9 cellular contexts compared by ENCODE assay signal in the genomic region with DNA sequence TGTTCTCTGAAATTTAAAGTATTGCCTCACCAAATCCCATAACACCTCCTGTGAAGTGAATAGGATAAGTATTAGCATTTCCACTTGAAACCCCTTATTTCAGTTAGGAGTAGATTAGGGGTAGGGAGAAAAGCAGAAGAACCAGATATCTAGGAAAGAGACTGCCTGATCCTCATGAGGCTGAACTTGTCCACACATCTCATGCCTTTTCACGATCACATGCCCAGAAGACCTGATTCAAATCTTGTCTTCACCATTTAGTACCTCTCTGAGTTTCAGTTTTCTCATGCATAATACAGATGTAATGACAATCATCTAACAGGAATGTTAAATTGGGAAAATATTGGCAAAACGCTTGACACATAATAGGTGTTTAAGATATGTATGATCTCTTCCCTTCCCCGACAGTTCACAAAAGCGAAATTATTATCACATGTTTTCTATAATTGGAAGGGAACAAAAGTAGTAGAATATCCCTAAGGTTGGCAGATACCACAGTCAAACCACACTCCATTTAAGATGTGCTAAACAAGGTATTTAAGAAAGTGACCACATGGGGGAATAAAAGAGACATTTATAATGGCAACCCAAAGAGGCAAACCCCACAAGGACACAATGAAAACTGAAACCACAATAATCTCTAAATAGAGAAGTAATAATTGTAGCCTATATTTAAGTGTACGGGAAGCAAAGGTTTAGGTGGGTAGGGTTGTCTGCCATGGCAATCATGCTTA. TPM values are rescaled to one million over a fixed set of nuclear protein-coding genes. Genes with fewer than 3 reads are reported as not detected.
DNase-seq lines count a peak whose midpoint lies in the region; ATAC-seq, FAIRE-seq and TF ChIP-seq lines count a peak whose summit lies in the region.
"Had no signal": no experiment of that assay in that cellular context is flagged by ENCODE, and none has a peak within 500 bp of the region (broad histone marks: within the 10 kb centered on the region; RNA-seq: fewer than 3 reads in every experiment).

No MANE protein-coding gene starts in this region.

- FAIRE-seq in GM12891 (lab: Jason Lieb, UNC): peak; percentile 83
- FAIRE-seq: endothelial cell of umbilical vein had no signal

- 82 to 91% methylated on average over 5 of the region's 5 CpGs for WGBS in aorta, 2 donors

- peak overlapping the region; percentile 13 for H3K4me3 Mint-ChIP-seq in activated CD8-positive, alpha-beta T cell treated with anti-CD3 and anti-CD28 coated beads, Interleukin-2, amount 10 ng/mL, durations not matched to agents 7 days and 5 days

- POLR2A ChIA-PET in activated CD8-positive, alpha-beta T cell treated with anti-CD3 and anti-CD28 coated beads, Interleukin-2, amount 10 ng/mL, durations not matched to agents 7 days and 5 days (lab: Charles Lee): interaction anchor here (1.7 to 6.9 kb wide), 2 partner anchors 17 to 23 kb away, joined by 6 to 46 read pairs; a partner anchor contains a TSS

- ATAC-seq in GM21447 (IDR thresholded peaks at IDR 0.05; ENCODE audit: unreplicated experiment) (peak; percentile 63), aorta (ENCODE audit: low FRiP score) (no peak)
- ATAC-seq in activated CD8-positive, alpha-beta T cell treated with anti-CD3 and anti-CD28 coated beads, Interleukin-2, amount 10 ng/mL, durations not matched to agents 7 days and 5 days: no peak

- H3K27me3 Mint-ChIP-seq in activated CD8-positive, alpha-beta T cell treated with anti-CD3 and anti-CD28 coated beads, Interleukin-2, amount 10 ng/mL, durations not matched to agents 7 days and 5 days (ENCODE audit: low read depth): no peaks in the 10 kb centered on the region

- no peaks in the 10 kb centered on the region for H3K27me3 ChIP-seq in aorta (ENCODE audit: control insufficient read depth in 1 of 2, insufficient read depth in 2 of 2, low read length in 1 of 2)

- CTCF ChIA-PET in activated CD8-positive, alpha-beta T cell treated with anti-CD3 and anti-CD28 coated beads, Interleukin-2, amount 10 ng/mL, durations not matched to agents 7 days and 5 days (lab: Charles Lee): interaction anchor here (1.0 kb wide), 1 partner anchor 138 kb away, joined by 4 read pairs; no protein-coding TSS in a partner anchor

- H3K4me3 ChIP-seq in aorta (ENCODE audit: low read length in 2 of 2): no peak overlapping the region

- DNase-seq in GM12891 (ENCODE audit: insufficient read length, low spot score) (no peak), HT1080 (ENCODE audit: low read depth) (peak; percentile 40), NCI-H526 treated with DMSO at 0.1 percent for 48 hours (lab: John Stamatoyannopoulos, UW) (no peak), aorta (no peak), NCI-H1105 (lab: John Stamatoyannopoulos, UW) (no peak), COLO829 (ENCODE audit: low spot score) (no peak)
- peak; percentile 18 for DNase-seq in activated CD8-positive, alpha-beta T cell treated with anti-CD3 and anti-CD28 coated beads, Interleukin-2, amount 10 ng/mL, durations not matched to agents 7 days and 5 days

- H3K36me3 ChIP-seq in aorta (ENCODE audit: control insufficient read depth in 1 of 2, insufficient read depth in 2 of 2, low read length in 1 of 2): no peaks in the 10 kb centered on the region

- H3K9me3 Mint-ChIP-seq in activated CD8-positive, alpha-beta T cell treated with anti-CD3 and anti-CD28 coated beads, Interleukin-2, amount 10 ng/mL, durations not matched to agents 7 days and 5 days (ENCODE audit: insufficient read depth): no peaks in the 10 kb centered on the region

- no peak overlapping the region for H3K27ac ChIP-seq in aorta (ENCODE audit: low read depth in 1 of 2, low read length in 2 of 2)

- H3K4me1 Mint-ChIP-seq in activated CD8-positive, alpha-beta T cell treated with anti-CD3 and anti-CD28 coated beads, Interleukin-2, amount 10 ng/mL, durations not matched to agents 7 days and 5 days (ENCODE audit: low read depth): peaks cover 73% of the 10 kb centered on the region

- intact Hi-C loops in aorta (cut with DNase I): no loop called here

- no peak for TF ChIP-seq POLR2A in GM12891 (IDR thresholded peaks at IDR 0.05; ENCODE audit: low read depth, low read length)

- H3K36me3 Mint-ChIP-seq in activated CD8-positive, alpha-beta T cell treated with anti-CD3 and anti-CD28 coated beads, Interleukin-2, amount 10 ng/mL, durations not matched to agents 7 days and 5 days (ENCODE audit: low read depth): peaks cover 16% of the 10 kb centered on the region

- H3K4me1 ChIP-seq in aorta (ENCODE audit: control insufficient read depth in 1 of 2, insufficient read depth in 2 of 2, low read length in 2 of 2): no peaks in the 10 kb centered on the region

- no peaks in the 10 kb centered on the region for H3K9me3 ChIP-seq in aorta (ENCODE audit: control insufficient read depth, low read length)

- H3K27ac Mint-ChIP-seq in activated CD8-positive, alpha-beta T cell treated with anti-CD3 and anti-CD28 coated beads, Interleukin-2, amount 10 ng/mL, durations not matched to agents 7 days and 5 days: no peak overlapping the region

TF ChIP-seq in GM12891, 5 proteins besides CTCF, POLR2A, EP300 and RAD21:
- no peak for TF ChIP-seq TAF1 (IDR thresholded peaks at IDR 0.05; ENCODE audit: low read depth, low read length)
- no peak for TF ChIP-seq PAX5 (IDR thresholded peaks at IDR 0.05; ENCODE audit: insufficient read depth, low read length, severe bottlenecking)
- TF ChIP-seq POU2F2 (IDR thresholded peaks at IDR 0.05; ENCODE audit: low read depth, low read length): no peak
- no peak for TF ChIP-seq SPI1 (IDR thresholded peaks at IDR 0.05; ENCODE audit: low read depth, low read length)
- no peak for TF ChIP-seq POLR2AphosphoS5 (IDR thresholded peaks at IDR 0.05; ENCODE audit: low read depth, low read length)

RNA-seq across cellular contexts. Expression of a gene that starts 25.2 kb away (rescaled TPM):
- 5.7 TPM for polyA plus RNA-seq in GM12891 (2012; ENCODE audit: low read depth, missing spikeins)
- 2.2 and 3.7 TPM in 2 replicates for total RNA-seq in HT1080 (2014; rRNA removed; shearing (Covaris generic))
- polyA plus RNA-seq in HT1080 (2015; cell fraction: cytosol; rRNA removed): 1.2 and 1.4 TPM in 2 replicates
- polyA plus RNA-seq in HT1080 (2015; cell fraction: nucleus; rRNA removed): 1.7 and 2.2 TPM in 2 replicates
- total RNA-seq in activated CD8-positive, alpha-beta T cell treated with anti-CD3 and anti-CD28 coated beads, Interleukin-2, amount 10 ng/mL, durations not matched to agents 7 days and 5 days: 10 to 100 TPM; 47.6 to 48.3 TPM
- 1 to 10 TPM; 1.1 to 1.9 TPM for total RNA-seq in aorta
- polyA plus RNA-seq in aorta: under 1 TPM; 0.13 to 0.67 TPM

Comparison
In these comparisons a context has a peak if more than half of its experiments do, and no peak if none do; other contexts are left out.
1. DNase-seq: peak in HT1080 (single experiment) and activated CD8-positive, alpha-beta T cell treated with anti-CD3 and anti-CD28 coated beads, Interleukin-2, amount 10 ng/mL, durations not matched to agents 7 days and 5 days (single experiment); none in GM12891 (single experiment), NCI-H526 treated with DMSO at 0.1 percent for 48 hours (single experiment), aorta (0 of 2), NCI-H1105 (single experiment) and COLO829 (single experiment).
2. RNA of a gene that starts 25.2 kb away (total RNA-seq): 47.6 to 48.3 TPM in activated CD8-positive, alpha-beta T cell treated with anti-CD3 and anti-CD28 coated beads, Interleukin-2, amount 10 ng/mL, durations not matched to agents 7 days and 5 days; 2.2 to 3.7 TPM in HT1080 and 1.1 to 1.9 TPM in aorta; every median in the first group is over 10 times any median in the second.